Comparison of ENCODE assay signal across 16 cellular contexts in the genomic region with DNA sequence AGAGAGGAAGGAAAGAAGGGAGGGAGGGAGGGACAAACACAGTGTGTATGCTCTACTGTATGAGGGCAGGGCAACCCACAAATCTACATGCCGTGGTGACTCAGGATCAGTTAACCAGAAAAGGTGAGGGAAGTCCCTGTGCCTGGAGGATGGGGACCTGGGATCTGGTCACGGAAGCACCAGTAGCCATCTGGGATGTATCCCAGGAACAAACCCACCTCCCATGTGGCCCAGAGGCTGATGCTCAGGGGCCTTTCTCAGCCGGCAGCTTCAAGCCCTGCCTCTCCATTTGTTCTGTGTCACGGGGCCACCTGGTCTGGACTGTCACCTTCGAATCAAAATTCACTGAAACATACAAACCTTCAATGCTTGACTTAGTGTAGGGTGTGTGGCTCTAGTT. TPM values are rescaled to one million over a fixed set of nuclear protein-coding genes. Genes with fewer than 3 reads are reported as not detected.
A peak's percentile ranks its signal among the peaks of the same experiment; 100 is the strongest.
DNase-seq lines count a peak whose midpoint lies in the region; ATAC-seq and TF ChIP-seq lines count a peak whose summit lies in the region.
"Had no signal": no experiment of that assay in that cellular context is flagged by ENCODE, and none has a peak within 500 bp of the region (broad histone marks: within the 10 kb centered on the region; RNA-seq: fewer than 3 reads in every experiment).

No MANE protein-coding gene starts in this region.

- 87 to 94% (median 92%) methylated on average over 5 of the region's 5 CpGs for WGBS in heart left ventricle, 4 donors
- WGBS in esophagus muscularis mucosa = 95% methylated on average over 5 of the region's 5 CpGs

- no peaks in the 10 kb centered on the region for H3K36me3 ChIP-seq in heart left ventricle
- no peaks in the 10 kb centered on the region for H3K36me3 ChIP-seq in esophagus muscularis mucosa

- CTCF ChIA-PET in activated CD8-positive, alpha-beta memory T cell treated with anti-CD3 and anti-CD28 coated beads, Interleukin-2, amount 10 ng/mL, durations not matched to agents 7 days and 5 days (lab: Charles Lee) = no interaction called here

- peaks cover 0 to 18% (median 9%) of the 10 kb centered on the region in 12 donors for H3K4me1 ChIP-seq in heart left ventricle
- H3K4me1 ChIP-seq in esophagus muscularis mucosa = peaks cover 6 to 19% (median 13%) of the 10 kb centered on the region in 4 donors
- H3K4me1 ChIP-seq: Caco-2 had no signal

- no peak for TF ChIP-seq POLR2A in heart left ventricle (IDR thresholded peaks at IDR 0.05)
- TF ChIP-seq POLR2A in esophagus muscularis mucosa (IDR thresholded peaks at IDR 0.05; ENCODE audit: low read depth) = no peak

- H3K27ac ChIP-seq in heart left ventricle (no peak overlapping the region), esophagus muscularis mucosa (replicated peaks in 1 of 4) (no peak overlapping the region)
- H3K27ac ChIP-seq: 22Rv1 had no signal

- H3K4me3 ChIP-seq in heart left ventricle (no peak overlapping the region), esophagus muscularis mucosa (no peak overlapping the region)

- H3K27ac Mint-ChIP-seq in activated CD8-positive, alpha-beta memory T cell treated with anti-CD3 and anti-CD28 coated beads, Interleukin-2, amount 10 ng/mL, durations not matched to agents 7 days and 5 days = no peak overlapping the region

- TF ChIP-seq CTCF in heart left ventricle (IDR thresholded peaks at IDR 0.05) (no peak), esophagus muscularis mucosa (IDR thresholded peaks at IDR 0.05) (no peak)

- intact Hi-C loops in cardiac septum (cut with DNase I) (no loop called here), heart left ventricle (cut with DNase I) (loop anchor here in 1 of 10 donors (5.0 kb wide), 1 partner anchor 51 kb away; no protein-coding TSS in a partner anchor), esophagus muscularis mucosa (cut with DNase I) (no loop called here)

- H3K4me1 Mint-ChIP-seq in activated CD8-positive, alpha-beta memory T cell treated with anti-CD3 and anti-CD28 coated beads, Interleukin-2, amount 10 ng/mL, durations not matched to agents 7 days and 5 days = no peaks in the 10 kb centered on the region
- H3K4me1 Mint-ChIP-seq: CD14-positive monocyte; CD8-positive, alpha-beta memory T cell; H9 had no signal

- no peak overlapping the region for H3K4me3 Mint-ChIP-seq in activated CD8-positive, alpha-beta memory T cell treated with anti-CD3 and anti-CD28 coated beads, Interleukin-2, amount 10 ng/mL, durations not matched to agents 7 days and 5 days
- H3K4me3 Mint-ChIP-seq: CD14-positive monocyte; CD8-positive, alpha-beta memory T cell; H9 had no signal

- ATAC-seq in activated CD8-positive, alpha-beta memory T cell treated with anti-CD3 and anti-CD28 coated beads, Interleukin-2, amount 10 ng/mL, durations not matched to agents 7 days and 5 days = no peak
- ATAC-seq in heart left ventricle = no peak
- no peak for ATAC-seq in HG03354 (IDR thresholded peaks at IDR 0.05; ENCODE audit: poor library complexity, severe bottlenecking, unreplicated experiment)
- ATAC-seq: HepG2 had no signal

- H3K27me3 Mint-ChIP-seq in activated CD8-positive, alpha-beta memory T cell treated with anti-CD3 and anti-CD28 coated beads, Interleukin-2, amount 10 ng/mL, durations not matched to agents 7 days and 5 days = peaks cover 16% of the 10 kb centered on the region

- peaks cover 2% of the 10 kb centered on the region for H3K9me3 Mint-ChIP-seq in activated CD8-positive, alpha-beta memory T cell treated with anti-CD3 and anti-CD28 coated beads, Interleukin-2, amount 10 ng/mL, durations not matched to agents 7 days and 5 days (ENCODE audit: low read depth)

- no peaks in the 10 kb centered on the region for H3K36me3 Mint-ChIP-seq in activated CD8-positive, alpha-beta memory T cell treated with anti-CD3 and anti-CD28 coated beads, Interleukin-2, amount 10 ng/mL, durations not matched to agents 7 days and 5 days
- H3K36me3 Mint-ChIP-seq: CD14-positive monocyte had no signal

- DNase-seq in activated CD8-positive, alpha-beta memory T cell treated with anti-CD3 and anti-CD28 coated beads for 24 hours = peak; percentile 30
- DNase-seq in activated CD8-positive, alpha-beta memory T cell treated with anti-CD3 and anti-CD28 coated beads, Interleukin-2, amount 10 ng/mL, durations not matched to agents 7 days and 5 days = no peak
- peak; percentile 57 for DNase-seq in cardiac septum (ENCODE audit: low spot score)
- DNase-seq in heart left ventricle = no peak
- peak; percentile 66 for DNase-seq in esophagus muscularis mucosa (ENCODE audit: extremely low spot score)
- DNase-seq in NK-92 treated with Interleukin-12 subunit alpha and Interleukin-12 subunit beta, amount 100 ng/mL, for 24 hours (lab: John Stamatoyannopoulos, UW) = no peak
- DNase-seq: Caco-2; CD8-positive, alpha-beta memory T cell; DND-41; GF-D8; GOT3; H9 had no signal

- TF ChIP-seq EP300 in esophagus muscularis mucosa (IDR thresholded peaks at IDR 0.05) = no peak

- H3K9me3 ChIP-seq in heart left ventricle (peaks cover 0 to 4% (median 0%) of the 10 kb centered on the region in 12 donors), esophagus muscularis mucosa (peaks cover 0 to 5% (median 1%) of the 10 kb centered on the region in 4 donors)
- H3K9me3 ChIP-seq: Caco-2 had no signal

- H3K27me3 ChIP-seq in heart left ventricle (no peaks in the 10 kb centered on the region), esophagus muscularis mucosa (no peaks in the 10 kb centered on the region)

RNA-seq across cellular contexts. Expression of a gene that starts 23.3 kb away (rescaled TPM):
- 1 to 10 TPM; 7.1 to 7.5 TPM for total RNA-seq in activated CD8-positive, alpha-beta memory T cell treated with anti-CD3 and anti-CD28 coated beads, Interleukin-2, amount 10 ng/mL, durations not matched to agents 7 days and 5 days
- total RNA-seq in cardiac septum (25.6 TPM), heart left ventricle (10 to 100 TPM; 23.2 to 34.8 (median 27.0) TPM), esophagus muscularis mucosa (10 to 100 TPM; 28.7 to 40.7 (median 35.5) TPM)
- polyA plus RNA-seq in heart left ventricle = 10 to 100 TPM in 1 of 2 donors, 1 to 10 TPM in 1; 4.2 to 44.0 TPM
- total RNA-seq: HepG2 had no signal
- polyA plus RNA-seq: HepG2 had no signal

Comparison
In these comparisons a context has a peak if more than half of its experiments do, and no peak if none do; other contexts are left out.
1. DNase-seq: peak in activated CD8-positive, alpha-beta memory T cell treated with anti-CD3 and anti-CD28 coated beads for 24 hours (single experiment), cardiac septum (single experiment) and esophagus muscularis mucosa (single experiment); none in activated CD8-positive, alpha-beta memory T cell treated with anti-CD3 and anti-CD28 coated beads, Interleukin-2, amount 10 ng/mL, durations not matched to agents 7 days and 5 days (single experiment), heart left ventricle (0 of 5) and NK-92 treated with Interleukin-12 subunit alpha and Interleukin-12 subunit beta, amount 100 ng/mL, for 24 hours (single experiment).